ENCODE assay signal across 16 cellular contexts in the genomic region with DNA sequence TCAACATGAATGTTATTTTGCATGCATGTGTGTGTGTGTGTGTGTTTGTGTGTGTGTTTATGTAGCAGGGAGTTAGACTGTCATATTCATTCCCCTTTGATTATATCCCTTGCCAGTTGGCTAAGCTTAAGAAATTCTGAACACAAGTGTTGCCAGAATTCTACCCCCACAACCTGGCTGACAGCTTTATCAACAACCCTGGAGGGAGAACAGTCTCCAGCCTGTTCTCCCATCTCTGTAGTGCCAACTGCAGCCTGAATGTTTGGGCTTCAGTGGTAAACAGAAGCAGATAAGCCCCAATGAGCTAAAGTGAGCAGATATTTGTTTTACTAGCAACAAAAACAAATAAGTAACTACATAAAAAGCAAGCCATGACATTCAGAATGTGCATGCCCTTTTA.
DNase-seq lines count a peak whose midpoint lies in the region; ATAC-seq, FAIRE-seq and TF ChIP-seq lines count a peak whose summit lies in the region.
"Had no signal": no experiment of that assay in that cellular context is flagged by ENCODE, and none has a peak within 500 bp of the region (broad histone marks: within the 10 kb centered on the region; RNA-seq: fewer than 3 reads in every experiment).

No MANE protein-coding gene starts in this region.

- H3K36me3 ChIP-seq in transverse colon: no peaks in the 10 kb centered on the region
- H3K36me3 ChIP-seq: BLaER1 treated with 17β-estradiol and CSF1 and Interleukin-3, amounts not matched to agents 10 nM and 100 nM had no signal

- H3K4me1 ChIP-seq in transverse colon: no peaks in the 10 kb centered on the region
- H3K4me1 ChIP-seq: BLaER1 treated with 17β-estradiol and CSF1 and Interleukin-3, amounts not matched to agents 10 nM and 100 nM had no signal

- H3K4me3 ChIP-seq in fibroblast of the aortic adventitia (ENCODE audit: low read depth, low read length) (no peak overlapping the region), transverse colon (no peak overlapping the region)
- H3K4me3 ChIP-seq: BLaER1 treated with 17β-estradiol and CSF1 and Interleukin-3, amounts not matched to agents 10 nM and 100 nM had no signal

- ATAC-seq in Right ventricle myocardium inferior: peak; percentile 94
- no peak for ATAC-seq in activated CD8-positive, alpha-beta T cell treated with anti-CD3 and anti-CD28 coated beads, Interleukin-2, amount 10 ng/mL, durations not matched to agents 7 days and 5 days

- in situ Hi-C loops in transverse colon (cut with MboI; ENCODE audit: low pct_ligation_motif_present in 1 of 4, low pct_unique_long_range_greater_than_20kb in 1 of 4, low sequenced_read_pairs in 3 of 4): no loop called here

- no peaks in the 10 kb centered on the region for H3K36me3 Mint-ChIP-seq in activated CD8-positive, alpha-beta T cell treated with anti-CD3 and anti-CD28 coated beads, Interleukin-2, amount 10 ng/mL, durations not matched to agents 7 days and 5 days (ENCODE audit: low read depth)

- no peak overlapping the region for H3K27ac ChIP-seq in transverse colon
- H3K27ac ChIP-seq: BLaER1 treated with 17β-estradiol and CSF1 and Interleukin-3, amounts not matched to agents 10 nM and 100 nM had no signal

- no peak overlapping the region for H3K27ac Mint-ChIP-seq in activated CD8-positive, alpha-beta T cell treated with anti-CD3 and anti-CD28 coated beads, Interleukin-2, amount 10 ng/mL, durations not matched to agents 7 days and 5 days

- H3K27me3 Mint-ChIP-seq in activated CD8-positive, alpha-beta T cell treated with anti-CD3 and anti-CD28 coated beads, Interleukin-2, amount 10 ng/mL, durations not matched to agents 7 days and 5 days (ENCODE audit: low read depth): peaks cover 21% of the 10 kb centered on the region

- no peaks in the 10 kb centered on the region for H3K9me3 ChIP-seq in transverse colon
- H3K9me3 ChIP-seq: BLaER1 treated with 17β-estradiol and CSF1 and Interleukin-3, amounts not matched to agents 10 nM and 100 nM had no signal

- TF ChIP-seq EP300 in transverse colon (IDR thresholded peaks at IDR 0.05; ENCODE audit: low read depth): no peak

- DNase-seq in Right ventricle myocardium inferior (ENCODE audit: missing footprints) (no peak), cardiac septum (ENCODE audit: low spot score) (no peak), fibroblast of the aortic adventitia (ENCODE audit: low read depth) (peak; percentile 54), myocyte (ENCODE audit: low read depth) (peak; percentile 39), urothelium cell line (ENCODE audit: low spot score) (no peak), transverse colon (no peak), GDM1 (lab: John Stamatoyannopoulos, UW) (no peak)
- no peak for DNase-seq in activated CD8-positive, alpha-beta T cell treated with anti-CD3 and anti-CD28 coated beads, Interleukin-2, amount 10 ng/mL, durations not matched to agents 7 days and 5 days
- DNase-seq: DMS153, H7, KBM-7, NCI-H1417 treated with DMSO at 0.1 percent for 48 hours, NCI-H2029, NCI-H2171, NCI-H446 treated with DMSO at 0.1 percent for 48 hours had no signal

- POLR2A ChIA-PET in activated CD8-positive, alpha-beta T cell treated with anti-CD3 and anti-CD28 coated beads, Interleukin-2, amount 10 ng/mL, durations not matched to agents 7 days and 5 days (lab: Charles Lee): no interaction called here

- no peaks in the 10 kb centered on the region for H3K4me1 Mint-ChIP-seq in activated CD8-positive, alpha-beta T cell treated with anti-CD3 and anti-CD28 coated beads, Interleukin-2, amount 10 ng/mL, durations not matched to agents 7 days and 5 days (ENCODE audit: low read depth)

- TF ChIP-seq CTCF in fibroblast of the aortic adventitia (IDR thresholded peaks at IDR 0.05; ENCODE audit: insufficient read depth, low read length) (no peak), transverse colon (IDR thresholded peaks at IDR 0.05) (no peak)

- intact Hi-C loops in Right ventricle myocardium inferior (cut with DNase I): no loop called here
- intact Hi-C loops in cardiac septum (cut with DNase I): no loop called here
- intact Hi-C loops in transverse colon (cut with DNase I; ENCODE audit: low total_unique reads): no loop called here

- no peaks in the 10 kb centered on the region for H3K27me3 ChIP-seq in transverse colon
- H3K27me3 ChIP-seq: BLaER1 treated with 17β-estradiol and CSF1 and Interleukin-3, amounts not matched to agents 10 nM and 100 nM had no signal

- H3K4me3 Mint-ChIP-seq in activated CD8-positive, alpha-beta T cell treated with anti-CD3 and anti-CD28 coated beads, Interleukin-2, amount 10 ng/mL, durations not matched to agents 7 days and 5 days: no peak overlapping the region

- no peak for TF ChIP-seq POLR2A in transverse colon (IDR thresholded peaks at IDR 0.05)

- H3K9me3 Mint-ChIP-seq in activated CD8-positive, alpha-beta T cell treated with anti-CD3 and anti-CD28 coated beads, Interleukin-2, amount 10 ng/mL, durations not matched to agents 7 days and 5 days (ENCODE audit: insufficient read depth): no peaks in the 10 kb centered on the region

- CTCF ChIA-PET in activated CD8-positive, alpha-beta T cell treated with anti-CD3 and anti-CD28 coated beads, Interleukin-2, amount 10 ng/mL, durations not matched to agents 7 days and 5 days (lab: Charles Lee): no interaction called here

- peak; percentile 88 for FAIRE-seq in urothelium cell line (lab: Jason Lieb, UNC)

Comparison
In these comparisons a context has a peak if more than half of its experiments do, and no peak if none do; other contexts are left out.
1. DNase-seq: peak in fibroblast of the aortic adventitia (single experiment) and myocyte (single experiment); none in Right ventricle myocardium inferior (single experiment), cardiac septum (single experiment), urothelium cell line (single experiment), transverse colon (single experiment), activated CD8-positive, alpha-beta T cell treated with anti-CD3 and anti-CD28 coated beads, Interleukin-2, amount 10 ng/mL, durations not matched to agents 7 days and 5 days (single experiment) and GDM1 (single experiment).